ENCODE assay signal across 20 cellular contexts in genomic region chr16:89785523-89786155, GRCh38. TPM values are rescaled to one million over a fixed set of nuclear protein-coding genes. Genes with fewer than 3 reads are reported as not detected.
DNase-seq lines count a peak whose midpoint lies in the region; ATAC-seq, FAIRE-seq and TF ChIP-seq lines count a peak whose summit lies in the region.
"Had no signal": no experiment of that assay in that cellular context is flagged by ENCODE, and none has a peak within 500 bp of the region (broad histone marks: within the 10 kb centered on the region; RNA-seq: fewer than 3 reads in every experiment).

No MANE protein-coding gene starts in this region.

- in situ Hi-C loops in HepG2 (cut with HindIII; ENCODE audit: extremely low pct_ligation_motif_present, low pct_unique_long_range_greater_than_20kb): no loop called here

- H3K27me3 Mint-ChIP-seq in T-helper 17 cell: no peaks in the 10 kb centered on the region
- H3K27me3 Mint-ChIP-seq in central memory CD8-positive, alpha-beta T cell: no peaks in the 10 kb centered on the region

- intact Hi-C loops in right lobe of liver (cut with DNase I): no loop called here
- intact Hi-C loops in HepG2 (cut with micrococcal nuclease; ENCODE audit: unreplicated experiment): no loop called here
- intact Hi-C loops in upper lobe of right lung (cut with DNase I): no loop called here

- no peak for DNase-seq in right lobe of liver
- no peak for DNase-seq in HepG2 (ENCODE audit: low spot score)
- DNase-seq in T-helper 17 cell: peak in 2 of 3 donors; percentile 16 to 23
- peak; percentile 44 to 74 for DNase-seq in central memory CD8-positive, alpha-beta T cell (ENCODE audit: low spot score in 2 of 2)
- DNase-seq in upper lobe of right lung: no peak
- DNase-seq in omental fat pad (ENCODE audit: low spot score): no peak
- no peak for DNase-seq in putamen (ENCODE audit: low spot score)
- DNase-seq: BE2C; GDM1; HCEC 1CT; KBM-7; NCI-H1930; NCI-H446; stimulated activated CD4-positive, alpha-beta T cell treated with anti-CD3 and anti-CD28 coated beads, Interleukin-2, amount 100 ng/mL, for 48 hours; SW 1271 had no signal

- H3K4me3 ChIP-seq in right lobe of liver (no peak overlapping the region), HepG2 (replicated peaks in 1 of 3; ENCODE audit: insufficient read depth in 1 of 3, low read depth in 2 of 3, low read length in 3 of 3) (no peak overlapping the region), upper lobe of right lung (no peak overlapping the region)
- H3K4me3 ChIP-seq: ascending aorta, lung had no signal

- no peaks in the 10 kb centered on the region for H3K36me3 ChIP-seq in right lobe of liver
- H3K36me3 ChIP-seq in HepG2 (replicated peaks in 1 of 2; ENCODE audit: control insufficient read depth in 1 of 2, insufficient read depth in 2 of 2, low read length in 2 of 2): peaks cover 41 to 81% of the 10 kb centered on the region in 2 experiments
- H3K36me3 ChIP-seq in upper lobe of right lung: no peaks in the 10 kb centered on the region
- H3K36me3 ChIP-seq: ascending aorta had no signal

- peak overlapping the region; percentile 68 for H3K4me3 Mint-ChIP-seq in T-helper 17 cell
- peak overlapping the region; percentile 65 for H3K4me3 Mint-ChIP-seq in central memory CD8-positive, alpha-beta T cell
- H3K4me3 Mint-ChIP-seq: WTC11 had no signal

- no TSS peak for BruUV-seq in HepG2 (replicated peaks; lab: Mats Ljungman, UMichigan)

- H3K27ac ChIP-seq in right lobe of liver (no peak overlapping the region), HepG2 (ENCODE audit: extremely low read length, insufficient read depth, low read length) (no peak overlapping the region), upper lobe of right lung (no peak overlapping the region)
- H3K27ac ChIP-seq: ascending aorta, parathyroid adenoma had no signal

- H3K9me3 ChIP-seq in right lobe of liver (no peaks in the 10 kb centered on the region), HepG2 (ENCODE audit: low read length) (no peaks in the 10 kb centered on the region), T-helper 17 cell (ENCODE audit: control insufficient read depth, low read length, poor library complexity, severe bottlenecking) (no peaks in the 10 kb centered on the region), upper lobe of right lung (no peaks in the 10 kb centered on the region)
- H3K9me3 ChIP-seq: ascending aorta, BE2C had no signal

- no peak overlapping the region for H3K9ac ChIP-seq in HepG2 (ENCODE audit: insufficient read depth, low read depth, low read length)
- H3K9ac ChIP-seq: parathyroid adenoma had no signal

- peaks cover 21% of the 10 kb centered on the region for H3K4me1 Mint-ChIP-seq in T-helper 17 cell
- peaks cover 29% of the 10 kb centered on the region for H3K4me1 Mint-ChIP-seq in central memory CD8-positive, alpha-beta T cell
- H3K4me1 Mint-ChIP-seq: WTC11 had no signal

- no peaks in the 10 kb centered on the region for H3K9me3 Mint-ChIP-seq in central memory CD8-positive, alpha-beta T cell
- H3K9me3 Mint-ChIP-seq: WTC11 had no signal

- WGBS in right lobe of liver (ENCODE audit: insufficient coverage, low coverage, low lambda C conversion rate, missing lambda C conversion rate): 74% methylated on average over 7 of the region's 11 CpGs
- WGBS in HepG2 (ENCODE audit: low lambda C conversion rate): 95% methylated on average over 11 of the region's 11 CpGs

- no peak overlapping the region for H3K4me2 ChIP-seq in HepG2 (ENCODE audit: low read depth, low read length)

- ATAC-seq in right lobe of liver: peak in 3 of 4 donors; percentile 18 to 29 (median 22)
- ATAC-seq in HepG2: no peak
- peak; percentile 93 for ATAC-seq in T-helper 17 cell
- peak; percentile 62 for ATAC-seq in central memory CD8-positive, alpha-beta T cell (replicated peaks; ENCODE audit: extremely low read depth, poor library complexity, severe bottlenecking)
- peak; percentile 27 for ATAC-seq in upper lobe of right lung
- ATAC-seq in omental fat pad (ENCODE audit: low FRiP score): no peak
- ATAC-seq: WTC11 had no signal

- no peak for FAIRE-seq in HepG2 (lab: Jason Lieb, UNC)
- FAIRE-seq: islet of Langerhans had no signal

- TF ChIP-seq POLR2A in right lobe of liver (IDR thresholded peaks at IDR 0.05) (no peak), HepG2 (IDR thresholded peaks at IDR 0.05; ENCODE audit: insufficient read depth in 1 of 2, low read depth in 2 of 2, low read length in 2 of 2) (no peak)

- TF ChIP-seq RAD21 in HepG2 (CRISPR knock-in tag; IDR thresholded peaks at IDR 0.05): no peak

- no peaks in the 10 kb centered on the region for H3K36me3 Mint-ChIP-seq in T-helper 17 cell (ENCODE audit: low read depth)
- peaks cover 17% of the 10 kb centered on the region for H3K36me3 Mint-ChIP-seq in central memory CD8-positive, alpha-beta T cell (ENCODE audit: insufficient read depth)

- CTCF ChIA-PET in HepG2 (lab: Yijun Ruan, JAX; ENCODE audit: low intra/inter-chr PET ratio, low total read pairs): no interaction called here

- POLR2A ChIA-PET in HepG2 (lab: Yijun Ruan, JAX): interaction anchor here (0.6 kb wide), 1 partner anchor 85 kb away, joined by 3 read pairs; no protein-coding TSS in a partner anchor

- no peaks in the 10 kb centered on the region for H3K27me3 ChIP-seq in right lobe of liver
- H3K27me3 ChIP-seq in HepG2 (ENCODE audit: control insufficient read depth in 1 of 2, insufficient read depth in 2 of 2, low read length in 2 of 2): no peaks in the 10 kb centered on the region
- H3K27me3 ChIP-seq in upper lobe of right lung: no peaks in the 10 kb centered on the region
- H3K27me3 ChIP-seq: ascending aorta, BE2C had no signal

- TF ChIP-seq CTCF in right lobe of liver (IDR thresholded peaks at IDR 0.05) (no peak), HepG2 (CRISPR knock-in tag; IDR thresholded peaks at IDR 0.05) (no peak), upper lobe of right lung (IDR thresholded peaks at IDR 0.05) (no peak), omental fat pad (IDR thresholded peaks at IDR 0.05) (no peak)

- H2AFZ ChIP-seq in HepG2 (ENCODE audit: low read length): no peak overlapping the region
- H2AFZ ChIP-seq: parathyroid adenoma had no signal

- no peaks in the 10 kb centered on the region for H4K20me1 ChIP-seq in HepG2 (ENCODE audit: insufficient read depth, low read length)

- H3K27ac Mint-ChIP-seq in T-helper 17 cell: no peak overlapping the region
- peak overlapping the region; percentile 97 for H3K27ac Mint-ChIP-seq in central memory CD8-positive, alpha-beta T cell (ENCODE audit: low read depth)
- H3K27ac Mint-ChIP-seq: WTC11 had no signal

- no peaks in the 10 kb centered on the region for H3K79me2 ChIP-seq in HepG2 (ENCODE audit: insufficient read depth, low read length)
- H3K79me2 ChIP-seq: parathyroid adenoma had no signal

- TF ChIP-seq EP300 in HepG2 (IDR thresholded peaks at IDR 0.05; ENCODE audit: low read depth in 2 of 2, low read length in 2 of 2) (no peak), HepG2 (CRISPR knock-in tag; IDR thresholded peaks at IDR 0.05; ENCODE audit: borderline replicate concordance) (no peak)

- H3K4me1 ChIP-seq in right lobe of liver (no peaks in the 10 kb centered on the region), HepG2 (ENCODE audit: insufficient read depth, low read length) (peaks cover 16% of the 10 kb centered on the region), upper lobe of right lung (no peaks in the 10 kb centered on the region)
- H3K4me1 ChIP-seq: ascending aorta, parathyroid adenoma had no signal

RNA-seq across cellular contexts. Expression of gene FANCA, which starts 30.8 kb away (rescaled TPM):
- 10 to 100 TPM in 1 of 6 experiments, 1 to 10 TPM in 5; 4.5 to 12.7 (median 8.3) TPM for total RNA-seq in right lobe of liver
- 45.7 and 106 TPM in 2 replicates for total RNA-seq in HepG2 (2016; rRNA removed; fragmentation: Illumina TruSeq; extraction: Trizol)
- total RNA-seq in HepG2 (2016; cell fraction: cytosol; rRNA removed; fragmentation: Illumina TruSeq; extraction: Trizol; ENCODE audit: low read depth): 46.6 and 48.3 TPM in 2 replicates
- total RNA-seq in HepG2 (2016; cell fraction: insoluble cytoplasmic fraction; rRNA removed; fragmentation: Illumina TruSeq; extraction: Trizol): 43.7 and 101 TPM in 2 replicates
- total RNA-seq in HepG2 (2016; cell fraction: membrane; rRNA removed; fragmentation: Illumina TruSeq; extraction: Trizol): 27.1 and 30.3 TPM in 2 replicates
- 179 and 193 TPM in 2 replicates for total RNA-seq in HepG2 (2016; cell fraction: nucleus; rRNA removed; fragmentation: Illumina TruSeq; extraction: Trizol)
- polyA plus RNA-seq in HepG2 (2011; rRNA removed): 77.9 and 88.0 TPM in 2 replicates
- polyA plus RNA-seq in HepG2 (2011; cell fraction: cytosol; rRNA removed): 20.9 and 33.5 TPM in 2 replicates
- 552 and 945 TPM in 2 replicates for polyA plus RNA-seq in HepG2 (2011; cell fraction: nucleus; rRNA removed)
- 51.2 and 57.6 TPM in 2 replicates for polyA plus RNA-seq in HepG2 (2012)
- 6.7 and 7.8 TPM in 2 replicates for polyA plus RNA-seq in HepG2 (2016; cell fraction: cytosol; fragmentation: Illumina TruSeq; extraction: Trizol; ENCODE audit: low read depth)
- 40.2 and 46.3 TPM in 2 replicates for polyA plus RNA-seq in HepG2 (2016; cell fraction: insoluble cytoplasmic fraction; fragmentation: Illumina TruSeq; extraction: Trizol; ENCODE audit: low read depth)
- 13.5 and 16.8 TPM in 2 replicates for polyA plus RNA-seq in HepG2 (2016; cell fraction: membrane; fragmentation: Illumina TruSeq; extraction: Trizol; ENCODE audit: low read depth)
- polyA plus RNA-seq in HepG2 (2016; cell fraction: nucleus; fragmentation: Illumina TruSeq; extraction: Trizol; ENCODE audit: insufficient read depth, low read depth): 471 and 532 TPM in 2 replicates
- 118 and 216 TPM in 2 replicates for polyA minus RNA-seq in HepG2 (2011; rRNA and poly(A)+ RNA removed; ENCODE audit: low replicate concordance)
- 14.8 and 19.6 TPM in 2 replicates for polyA minus RNA-seq in HepG2 (2011; cell fraction: cytosol; rRNA and poly(A)+ RNA removed)
- 151 and 196 TPM in 2 replicates for polyA minus RNA-seq in HepG2 (2011; cell fraction: nucleus; rRNA and poly(A)+ RNA removed)
- 10 to 100 TPM; 10.7 to 12.7 TPM for total RNA-seq in T-helper 17 cell
- 6.1 TPM for total RNA-seq in upper lobe of right lung
- 1 to 10 TPM; 2.9 to 4.4 (median 3.8) TPM for total RNA-seq in omental fat pad

RNA-seq across cellular contexts. Expression of gene SPIRE2, which starts 42.6 kb away (rescaled TPM):
- total RNA-seq in right lobe of liver: 1 to 10 TPM; 4.8 to 7.8 (median 6.1) TPM
- 7.6 and 13.3 TPM in 2 replicates for total RNA-seq in HepG2 (2016; rRNA removed; fragmentation: Illumina TruSeq; extraction: Trizol)
- 7.4 and 7.6 TPM in 2 replicates for total RNA-seq in HepG2 (2016; cell fraction: cytosol; rRNA removed; fragmentation: Illumina TruSeq; extraction: Trizol; ENCODE audit: low read depth)
- 6.9 and 15.0 TPM in 2 replicates for total RNA-seq in HepG2 (2016; cell fraction: insoluble cytoplasmic fraction; rRNA removed; fragmentation: Illumina TruSeq; extraction: Trizol)
- 13.7 and 13.8 TPM in 2 replicates for total RNA-seq in HepG2 (2016; cell fraction: membrane; rRNA removed; fragmentation: Illumina TruSeq; extraction: Trizol)
- 16.9 and 26.9 TPM in 2 replicates for total RNA-seq in HepG2 (2016; cell fraction: nucleus; rRNA removed; fragmentation: Illumina TruSeq; extraction: Trizol)
- 37.5 and 55.7 TPM in 2 replicates for polyA plus RNA-seq in HepG2 (2011; rRNA removed)
- polyA plus RNA-seq in HepG2 (2011; cell fraction: cytosol; rRNA removed): 29.8 and 35.9 TPM in 2 replicates
- 186 and 193 TPM in 2 replicates for polyA plus RNA-seq in HepG2 (2011; cell fraction: nucleus; rRNA removed)
- 30.1 and 41.7 TPM in 2 replicates for polyA plus RNA-seq in HepG2 (2012)
- polyA plus RNA-seq in HepG2 (2016; cell fraction: cytosol; fragmentation: Illumina TruSeq; extraction: Trizol; ENCODE audit: low read depth): 5.5 and 5.7 TPM in 2 replicates
- 9.8 and 12.7 TPM in 2 replicates for polyA plus RNA-seq in HepG2 (2016; cell fraction: insoluble cytoplasmic fraction; fragmentation: Illumina TruSeq; extraction: Trizol; ENCODE audit: low read depth)
- polyA plus RNA-seq in HepG2 (2016; cell fraction: membrane; fragmentation: Illumina TruSeq; extraction: Trizol; ENCODE audit: low read depth): 11.2 and 11.5 TPM in 2 replicates
- 72.0 and 77.2 TPM in 2 replicates for polyA plus RNA-seq in HepG2 (2016; cell fraction: nucleus; fragmentation: Illumina TruSeq; extraction: Trizol; ENCODE audit: insufficient read depth, low read depth)
- 39.8 and 51.7 TPM in 2 replicates for polyA minus RNA-seq in HepG2 (2011; rRNA and poly(A)+ RNA removed; ENCODE audit: low replicate concordance)
- polyA minus RNA-seq in HepG2 (2011; cell fraction: cytosol; rRNA and poly(A)+ RNA removed): 21.2 and 22.1 TPM in 2 replicates
- polyA minus RNA-seq in HepG2 (2011; cell fraction: nucleus; rRNA and poly(A)+ RNA removed): 47.1 and 54.0 TPM in 2 replicates
- total RNA-seq in T-helper 17 cell: 1 to 10 TPM; 1.3 to 3.3 TPM
- total RNA-seq in upper lobe of right lung: 9.5 TPM
- 1 to 10 TPM; 2.4 to 4.8 (median 3.2) TPM for total RNA-seq in omental fat pad
- total RNA-seq: ascending aorta had no signal

Comparison
In these comparisons a context has a peak if more than half of its experiments do, and no peak if none do; other contexts are left out.
1. ATAC-seq: peak in right lobe of liver (3 of 4), T-helper 17 cell (single experiment), central memory CD8-positive, alpha-beta T cell (single experiment) and upper lobe of right lung (single experiment); none in HepG2 (single experiment) and omental fat pad (single experiment).
2. DNase-seq: peak in T-helper 17 cell (2 of 3) and central memory CD8-positive, alpha-beta T cell (2 of 2); none in right lobe of liver (0 of 3), HepG2 (single experiment), upper lobe of right lung (single experiment), omental fat pad (single experiment) and putamen (single experiment).